In the genomic region with DNA sequence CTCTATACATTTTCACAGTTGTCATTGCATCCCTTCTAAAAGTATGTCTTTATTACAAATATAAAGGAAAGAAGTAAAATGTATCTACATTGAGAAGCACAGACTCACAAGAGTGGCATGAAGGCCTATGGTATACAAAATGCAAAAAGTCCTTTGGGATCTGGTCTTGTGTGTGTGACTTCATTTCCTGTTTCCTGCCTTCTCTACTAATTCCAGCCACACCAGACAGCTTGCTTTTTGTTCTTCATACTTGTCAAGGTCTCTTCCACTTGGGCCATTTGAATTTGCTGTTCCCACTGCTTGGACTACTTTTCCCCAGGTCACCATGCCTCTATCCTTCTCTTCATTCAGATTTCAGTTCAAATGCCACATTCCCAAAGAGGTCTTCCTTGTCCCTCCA, we compare ENCODE assay signal across 20 cellular contexts. TPM values are rescaled to one million over a fixed set of nuclear protein-coding genes. Genes with fewer than 3 reads are reported as not detected.
DNase-seq lines count a peak whose midpoint lies in the region; ATAC-seq and TF ChIP-seq lines count a peak whose summit lies in the region.
"Had no signal": no experiment of that assay in that cellular context is flagged by ENCODE, and none has a peak within 500 bp of the region (broad histone marks: within the 10 kb centered on the region; RNA-seq: fewer than 3 reads in every experiment).

No MANE protein-coding gene starts in this region.

- H3K27ac Mint-ChIP-seq in CD8-positive, alpha-beta T cell: peak overlapping the region; percentile 25

- H3K4me3 Mint-ChIP-seq in CD8-positive, alpha-beta T cell: no peak overlapping the region

- CTCF ChIA-PET in A673 (lab: Charles Lee): no interaction called here
- CTCF ChIA-PET in CD8-positive, alpha-beta T cell (lab: Charles Lee): interaction anchor here (1.9 kb wide), 1 partner anchor 29 kb away, joined by 5 read pairs; no protein-coding TSS in a partner anchor

- H3K27me3 ChIP-seq in A673 (replicated peaks; ENCODE audit: insufficient read depth, low read depth, low read length, poor library complexity) (no peaks in the 10 kb centered on the region), adrenal gland (no peaks in the 10 kb centered on the region)
- H3K27me3 ChIP-seq in CD8-positive, alpha-beta T cell (ENCODE audit: insufficient read depth, low read length): no peaks in the 10 kb centered on the region
- H3K27me3 ChIP-seq: cardiac muscle cell, sigmoid colon, SJSA1 had no signal

- in situ Hi-C loops in SK-MEL-5 (cut with HindIII; ENCODE audit: low pct_unique_long_range_greater_than_20kb, low sequenced_read_pairs): no loop called here

- H3K36me3 ChIP-seq in A673 (ENCODE audit: insufficient read depth, low read length, poor library complexity, severe bottlenecking) (no peaks in the 10 kb centered on the region), adrenal gland (replicated peaks in 1 of 2) (no peaks in the 10 kb centered on the region)
- no peaks in the 10 kb centered on the region for H3K36me3 ChIP-seq in CD8-positive, alpha-beta T cell (ENCODE audit: insufficient read depth, low read length)
- H3K36me3 ChIP-seq: cardiac muscle cell, sigmoid colon, SJSA1 had no signal

- DNase-seq in A673 (ENCODE audit: low spot score): peak; percentile 45
- no peak for DNase-seq in CD8-positive, alpha-beta T cell
- DNase-seq in SK-MEL-5 (ENCODE audit: low read depth, low spot score): peak; percentile 47
- DNase-seq in fibroblast of mammary gland (ENCODE audit: low read depth): peak; percentile 28
- DNase-seq in AG20443 (ENCODE audit: low spot score): no peak
- DNase-seq in adrenal gland: no peak
- no peak for DNase-seq in iPS-NIHi7 (ENCODE audit: extremely low spot score)
- DNase-seq: activated CD4-positive, alpha-beta T cell treated with anti-CD3 and anti-CD28 coated beads for 4 hours; activated naive CD4-positive, alpha-beta T cell treated with anti-CD3 and anti-CD28 coated beads, Interleukin-2, amount 50 U/mL, for 16 hours; hippocampal formation; kidney glomerular epithelial cell; NCI-H1105; nucleus accumbens; sigmoid colon; stimulated activated CD4-positive, alpha-beta T cell treated with anti-CD3 and anti-CD28 coated beads, Interleukin-2, amount 100 ng/mL, for 24 hours; T1000 had no signal

- no peaks in the 10 kb centered on the region for H3K27me3 Mint-ChIP-seq in CD8-positive, alpha-beta T cell (ENCODE audit: low read depth)

- H3K9me3 ChIP-seq in A673 (ENCODE audit: low read depth, low read length, poor library complexity, severe bottlenecking): no peaks in the 10 kb centered on the region
- no peaks in the 10 kb centered on the region for H3K9me3 ChIP-seq in CD8-positive, alpha-beta T cell (ENCODE audit: low read length)
- no peaks in the 10 kb centered on the region for H3K9me3 ChIP-seq in adrenal gland (replicated peaks in 1 of 3)
- H3K9me3 ChIP-seq: sigmoid colon, SJSA1 had no signal

- peaks cover 2% of the 10 kb centered on the region for H3K36me3 Mint-ChIP-seq in CD8-positive, alpha-beta T cell

- POLR2A ChIA-PET in A673 (lab: Charles Lee; ENCODE audit: low non-redundant PET): no interaction called here
- POLR2A ChIA-PET in CD8-positive, alpha-beta T cell (lab: Charles Lee): no interaction called here

- no peaks in the 10 kb centered on the region for H3K9me3 Mint-ChIP-seq in CD8-positive, alpha-beta T cell

- H3K4me1 ChIP-seq in A673 (ENCODE audit: insufficient read depth, low read length, poor library complexity, severe bottlenecking): peaks cover 10% of the 10 kb centered on the region
- H3K4me1 ChIP-seq in CD8-positive, alpha-beta T cell (ENCODE audit: insufficient read depth, low read length): peaks cover 21% of the 10 kb centered on the region
- peaks cover 0 to 2% of the 10 kb centered on the region in 2 donors for H3K4me1 ChIP-seq in adrenal gland (replicated peaks in 1 of 2)
- H3K4me1 ChIP-seq: SJSA1 had no signal

- TF ChIP-seq POLR2A in adrenal gland (IDR thresholded peaks at IDR 0.05): no peak

- H3K27ac ChIP-seq in A673 (ENCODE audit: low read depth, low read length, poor library complexity, severe bottlenecking): peak overlapping the region; percentile 23
- no peak overlapping the region for H3K27ac ChIP-seq in CD8-positive, alpha-beta T cell (ENCODE audit: low read depth, low read length)
- no peak overlapping the region for H3K27ac ChIP-seq in adrenal gland
- H3K27ac ChIP-seq: cardiac muscle cell, HL-60, sigmoid colon, SJSA1 had no signal

- no peak overlapping the region for H3K4me3 ChIP-seq in A673 (ENCODE audit: low read depth, low read length, poor library complexity, severe bottlenecking)
- H3K4me3 ChIP-seq in CD8-positive, alpha-beta T cell (ENCODE audit: low read depth, low read length): no peak overlapping the region
- no peak overlapping the region for H3K4me3 ChIP-seq in fibroblast of mammary gland (ENCODE audit: control insufficient read depth, low read depth, low read length)
- H3K4me3 ChIP-seq in adrenal gland: no peak overlapping the region
- H3K4me3 ChIP-seq: cardiac muscle cell, K562, sigmoid colon, SJSA1 had no signal

- TF ChIP-seq CTCF in A673 (conservative IDR thresholded peaks at IDR 0.05; ENCODE audit: low read depth, low read length) (no peak), fibroblast of mammary gland (conservative IDR thresholded peaks at IDR 0.05; ENCODE audit: control insufficient read depth, insufficient read depth, low read depth, low read length) (no peak), adrenal gland (IDR thresholded peaks at IDR 0.05) (no peak)
- no peak for TF ChIP-seq CTCF in CD8-positive, alpha-beta T cell (IDR thresholded peaks at IDR 0.05)

- intact Hi-C loops in A673 (cut with micrococcal nuclease; ENCODE audit: unreplicated experiment) (no loop called here), adrenal gland (cut with DNase I) (no loop called here)
- intact Hi-C loops in CD8-positive, alpha-beta T cell (cut with DNase I, micrococcal nuclease): loop anchor here in 1 of 2 experiments (5.0 kb wide), 1 partner anchor 36 kb away; no protein-coding TSS in a partner anchor

- BruUV-seq in A673 (replicated peaks; lab: Mats Ljungman, UMichigan): no TSS peak

- ATAC-seq in CD8-positive, alpha-beta T cell: no peak

- H3K4me1 Mint-ChIP-seq in CD8-positive, alpha-beta T cell (ENCODE audit: low read depth): peaks cover 31% of the 10 kb centered on the region

RNA-seq across cellular contexts. Expression of gene PNO1, which starts 6.7 kb away (rescaled TPM):
- total RNA-seq in A673 (2021) (37.1 and 46.0 TPM in 2 replicates), adrenal gland (10 to 100 TPM in 6 of 8 donors, 1 to 10 TPM in 2; 6.3 to 23.2 (median 14.8) TPM)
- 10 to 100 TPM; 35.3 to 36.0 TPM for total RNA-seq in CD8-positive, alpha-beta T cell
- 65.5 and 72.6 TPM in 2 replicates for total RNA-seq in SK-MEL-5 (2014; rRNA removed; shearing (Covaris generic))
- 50.4 and 52.8 TPM in 2 replicates for polyA plus RNA-seq in SK-MEL-5 (2015; cell fraction: cytosol; rRNA removed)
- 21.9 and 22.1 TPM in 2 replicates for polyA plus RNA-seq in SK-MEL-5 (2015; cell fraction: nucleus; rRNA removed)
- 10 to 100 TPM in 1 of 3 donors, 1 to 10 TPM in 2; 6.0 to 25.5 (median 9.1) TPM for polyA plus RNA-seq in adrenal gland

Comparison
In these comparisons a context has a peak if more than half of its experiments do, and no peak if none do; other contexts are left out.
1. DNase-seq: peak in A673 (single experiment), SK-MEL-5 (single experiment) and fibroblast of mammary gland (single experiment); none in CD8-positive, alpha-beta T cell (0 of 7), AG20443 (single experiment), adrenal gland (0 of 7) and iPS-NIHi7 (single experiment).